1 cellular context compared by ENCODE assay signal in the genomic region with DNA sequence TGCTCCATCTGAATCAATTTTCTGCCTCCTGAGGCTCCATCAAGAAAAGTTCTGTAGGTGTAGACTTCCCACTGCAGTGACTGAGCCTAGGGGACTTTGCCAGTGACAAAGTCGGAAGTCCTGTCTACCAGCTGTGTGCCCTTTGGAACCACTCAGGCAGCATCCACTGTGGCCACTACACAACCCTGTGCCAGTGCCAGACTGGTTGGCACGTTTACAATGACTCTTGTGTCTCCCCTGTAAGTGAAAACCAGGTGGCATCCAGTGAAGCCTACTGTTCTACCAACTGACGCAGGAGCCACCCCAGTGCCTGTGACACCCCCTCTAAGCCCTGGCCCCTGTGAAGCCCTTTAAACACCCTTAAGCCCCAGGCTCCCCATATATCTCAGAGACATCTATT.
A peak's percentile ranks its signal among the peaks of the same experiment; 100 is the strongest.
TF ChIP-seq lines count a peak whose summit lies in the region.

No MANE protein-coding gene starts in this region.

TF ChIP-seq in liver, 16 proteins besides CTCF, POLR2A, EP300 and RAD21 (continued from another document):
- TF ChIP-seq, protein P1, sequence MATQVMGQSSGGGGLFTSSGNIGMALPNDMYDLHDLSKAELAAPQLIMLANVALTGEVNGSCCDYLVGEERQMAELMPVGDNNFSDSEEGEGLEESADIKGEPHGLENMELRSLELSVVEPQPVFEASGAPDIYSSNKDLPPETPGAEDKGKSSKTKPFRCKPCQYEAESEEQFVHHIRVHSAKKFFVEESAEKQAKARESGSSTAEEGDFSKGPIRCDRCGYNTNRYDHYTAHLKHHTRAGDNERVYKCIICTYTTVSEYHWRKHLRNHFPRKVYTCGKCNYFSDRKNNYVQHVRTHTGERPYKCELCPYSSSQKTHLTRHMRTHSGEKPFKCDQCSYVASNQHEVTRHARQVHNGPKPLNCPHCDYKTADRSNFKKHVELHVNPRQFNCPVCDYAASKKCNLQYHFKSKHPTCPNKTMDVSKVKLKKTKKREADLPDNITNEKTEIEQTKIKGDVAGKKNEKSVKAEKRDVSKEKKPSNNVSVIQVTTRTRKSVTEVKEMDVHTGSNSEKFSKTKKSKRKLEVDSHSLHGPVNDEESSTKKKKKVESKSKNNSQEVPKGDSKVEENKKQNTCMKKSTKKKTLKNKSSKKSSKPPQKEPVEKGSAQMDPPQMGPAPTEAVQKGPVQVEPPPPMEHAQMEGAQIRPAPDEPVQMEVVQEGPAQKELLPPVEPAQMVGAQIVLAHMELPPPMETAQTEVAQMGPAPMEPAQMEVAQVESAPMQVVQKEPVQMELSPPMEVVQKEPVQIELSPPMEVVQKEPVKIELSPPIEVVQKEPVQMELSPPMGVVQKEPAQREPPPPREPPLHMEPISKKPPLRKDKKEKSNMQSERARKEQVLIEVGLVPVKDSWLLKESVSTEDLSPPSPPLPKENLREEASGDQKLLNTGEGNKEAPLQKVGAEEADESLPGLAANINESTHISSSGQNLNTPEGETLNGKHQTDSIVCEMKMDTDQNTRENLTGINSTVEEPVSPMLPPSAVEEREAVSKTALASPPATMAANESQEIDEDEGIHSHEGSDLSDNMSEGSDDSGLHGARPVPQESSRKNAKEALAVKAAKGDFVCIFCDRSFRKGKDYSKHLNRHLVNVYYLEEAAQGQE (IDR thresholded peaks at IDR 0.05) = no peak
- TF ChIP-seq HNF4A (conservative IDR thresholded peaks at IDR 0.05) = peak; percentile 70 to 80
- no peak for TF ChIP-seq TAF1 (conservative IDR thresholded peaks at IDR 0.05)
- TF ChIP-seq YY1 (IDR thresholded peaks at IDR 0.05) = no peak
- TF ChIP-seq EGR1 (IDR thresholded peaks at IDR 0.05; ENCODE audit: low read depth in 2 of 2) = no peak
- TF ChIP-seq, protein P2, sequence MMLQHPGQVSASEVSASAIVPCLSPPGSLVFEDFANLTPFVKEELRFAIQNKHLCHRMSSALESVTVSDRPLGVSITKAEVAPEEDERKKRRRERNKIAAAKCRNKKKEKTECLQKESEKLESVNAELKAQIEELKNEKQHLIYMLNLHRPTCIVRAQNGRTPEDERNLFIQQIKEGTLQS (IDR thresholded peaks at IDR 0.05) = no peak
- peak; percentile 47 for TF ChIP-seq HNF4G (IDR thresholded peaks at IDR 0.05)
- TF ChIP-seq JUND (IDR thresholded peaks at IDR 0.05) = no peak
- no peak for TF ChIP-seq RXRA (IDR thresholded peaks at IDR 0.05)
- TF ChIP-seq GABPA (IDR thresholded peaks at IDR 0.05 in 1 of 2, conservative IDR thresholded peaks at IDR 0.05 in 1 of 2) = no peak
